Comparison of ENCODE assay signal across 8 cellular contexts in the genomic region with DNA sequence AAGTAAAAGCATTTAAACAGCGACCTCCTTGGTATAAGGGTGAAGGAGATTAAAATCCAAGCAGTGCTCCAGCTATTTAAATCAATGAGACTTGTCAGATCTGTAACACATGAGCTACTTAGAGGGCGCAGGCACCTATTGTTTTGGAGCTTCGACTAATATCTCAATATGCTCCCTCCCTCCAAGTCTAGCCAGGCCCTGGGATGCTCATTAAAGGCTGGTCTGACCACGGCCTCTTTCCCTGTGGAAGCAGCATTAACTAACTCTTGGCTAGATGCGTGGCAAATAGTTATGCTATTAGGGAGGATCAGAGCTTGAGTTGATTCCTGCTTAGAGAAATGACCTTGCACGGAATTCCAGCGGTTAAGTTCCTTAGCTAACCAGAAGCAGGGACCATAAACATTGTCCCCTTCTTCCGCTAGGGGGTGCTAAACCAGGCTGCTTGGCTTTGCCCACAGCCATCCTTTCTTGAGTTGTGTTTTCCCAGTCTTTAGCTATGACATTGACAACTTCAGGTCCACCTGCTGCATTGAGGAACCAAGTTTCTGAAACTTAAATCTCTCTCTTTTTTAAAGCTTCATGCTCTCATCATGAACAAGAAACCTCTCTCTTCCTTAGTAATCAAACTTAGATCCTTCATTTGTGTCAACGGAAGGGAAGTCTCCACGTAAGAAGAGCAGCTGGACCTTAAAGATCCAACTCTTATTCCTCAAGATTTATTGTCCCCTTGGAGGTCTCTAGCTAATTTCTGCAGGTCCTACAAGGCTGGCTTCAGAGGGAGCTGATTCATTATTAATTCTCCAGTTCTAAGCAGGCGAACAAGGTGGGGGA.
A peak's percentile ranks its signal among the peaks of the same experiment; 100 is the strongest.
DNase-seq lines count a peak whose midpoint lies in the region; ATAC-seq and TF ChIP-seq lines count a peak whose summit lies in the region.

No MANE protein-coding gene starts in this region.

- no peaks in the 10 kb centered on the region for H3K79me2 ChIP-seq in Karpas-422 (ENCODE audit: low read length)

- H3K9ac ChIP-seq in Karpas-422 (ENCODE audit: low read length) (no peak overlapping the region), adipocyte (ENCODE audit: low read length) (no peak overlapping the region)

- H3K9me3 ChIP-seq in Karpas-422 (ENCODE audit: low read length): no peaks in the 10 kb centered on the region
- no peaks in the 10 kb centered on the region for H3K9me3 ChIP-seq in adipocyte (ENCODE audit: control insufficient read depth, low read length)
- H3K9me3 ChIP-seq in right lobe of liver: no peaks in the 10 kb centered on the region

- H3K27ac Mint-ChIP-seq in Calu3 (ENCODE audit: unreplicated experiment): no peak overlapping the region
- no peak overlapping the region for H3K27ac Mint-ChIP-seq in activated T-helper 17 cell treated with anti-CD3 and anti-CD28 coated beads, Interleukin-2, amount 50 U/mL, for 72 hours

- BruUV-seq in Calu3 (replicated peaks; lab: Mats Ljungman, UMichigan): no TSS peak

- no peaks in the 10 kb centered on the region for H3K9me3 Mint-ChIP-seq in Calu3 (ENCODE audit: low read depth, unreplicated experiment)
- no peaks in the 10 kb centered on the region for H3K9me3 Mint-ChIP-seq in activated T-helper 17 cell treated with anti-CD3 and anti-CD28 coated beads, Interleukin-2, amount 50 U/mL, for 72 hours

- no peak overlapping the region for H3K4me3 Mint-ChIP-seq in Calu3 (ENCODE audit: low read depth, unreplicated experiment)
- H3K4me3 Mint-ChIP-seq in activated T-helper 17 cell treated with anti-CD3 and anti-CD28 coated beads, Interleukin-2, amount 50 U/mL, for 72 hours: no peak overlapping the region

- TF ChIP-seq POLR2A in right lobe of liver (IDR thresholded peaks at IDR 0.05): no peak

- peak; percentile 42 for DNase-seq in Calu3
- DNase-seq in Karpas-422: peak; percentile 80
- DNase-seq in adipocyte (ENCODE audit: low read depth): peak; percentile 30
- no peak for DNase-seq in right lobe of liver
- no peak for DNase-seq in posterior vena cava (ENCODE audit: low spot score)

- H4K20me1 ChIP-seq in Karpas-422 (ENCODE audit: insufficient read depth, low read depth, low read length): no peaks in the 10 kb centered on the region

- ATAC-seq in GM19372 (IDR thresholded peaks at IDR 0.05; ENCODE audit: low read depth, unreplicated experiment) (peak; percentile 56), right lobe of liver (peak in 2 of 4 donors; percentile 25 to 28), GM18520 (IDR thresholded peaks at IDR 0.05; ENCODE audit: unreplicated experiment) (no peak)
- ATAC-seq in activated T-helper 17 cell treated with anti-CD3 and anti-CD28 coated beads, Interleukin-2, amount 50 U/mL, for 72 hours (replicated peaks): no peak

- H3K27me3 Mint-ChIP-seq in Calu3 (ENCODE audit: unreplicated experiment): no peaks in the 10 kb centered on the region
- peaks cover 18% of the 10 kb centered on the region for H3K27me3 Mint-ChIP-seq in activated T-helper 17 cell treated with anti-CD3 and anti-CD28 coated beads, Interleukin-2, amount 50 U/mL, for 72 hours

- 37% methylated on average over 11 of the region's 11 CpGs for WGBS in right lobe of liver (ENCODE audit: insufficient coverage, low coverage, low lambda C conversion rate, missing lambda C conversion rate)

- no peaks in the 10 kb centered on the region for H3K4me1 Mint-ChIP-seq in Calu3 (ENCODE audit: low read depth, unreplicated experiment)
- H3K4me1 Mint-ChIP-seq in activated T-helper 17 cell treated with anti-CD3 and anti-CD28 coated beads, Interleukin-2, amount 50 U/mL, for 72 hours: no peaks in the 10 kb centered on the region

- no peak overlapping the region for H2AFZ ChIP-seq in Karpas-422 (ENCODE audit: low read length)

- H3K36me3 ChIP-seq in Karpas-422 (ENCODE audit: insufficient read depth, low read length): no peaks in the 10 kb centered on the region
- H3K36me3 ChIP-seq in adipocyte (ENCODE audit: control insufficient read depth, insufficient read depth, low read length, severe bottlenecking): no peaks in the 10 kb centered on the region
- H3K36me3 ChIP-seq in right lobe of liver: no peaks in the 10 kb centered on the region

- peak; percentile 13 for TF ChIP-seq CTCF in Calu3 (IDR thresholded peaks at IDR 0.05; ENCODE audit: unreplicated experiment)
- TF ChIP-seq CTCF in right lobe of liver (IDR thresholded peaks at IDR 0.05): peak in 3 of 4 donors; percentile 38 to 52 (median 39)

- no peak overlapping the region for H3K4me2 ChIP-seq in Karpas-422 (ENCODE audit: low read depth, low read length, poor library complexity, severe bottlenecking)

- CTCF ChIA-PET in Calu3 (lab: Charles Lee): no interaction called here

- intact Hi-C loops in Calu3 (cut with micrococcal nuclease; ENCODE audit: unreplicated experiment) (no loop called here), right lobe of liver (cut with DNase I) (no loop called here), posterior vena cava (cut with DNase I) (no loop called here)

- H3K36me3 Mint-ChIP-seq in Calu3 (ENCODE audit: insufficient read depth, unreplicated experiment): no peaks in the 10 kb centered on the region
- H3K36me3 Mint-ChIP-seq in activated T-helper 17 cell treated with anti-CD3 and anti-CD28 coated beads, Interleukin-2, amount 50 U/mL, for 72 hours (ENCODE audit: low read depth): no peaks in the 10 kb centered on the region

- H3K4me1 ChIP-seq in Karpas-422 (ENCODE audit: low read length) (no peaks in the 10 kb centered on the region), adipocyte (ENCODE audit: control insufficient read depth, insufficient read depth, low read length) (peaks cover 11% of the 10 kb centered on the region), right lobe of liver (no peaks in the 10 kb centered on the region)

- H3K27ac ChIP-seq in Karpas-422 (ENCODE audit: low read length) (no peak overlapping the region), right lobe of liver (no peak overlapping the region)

- H3K9me2 ChIP-seq in Karpas-422 (replicated peaks; ENCODE audit: insufficient read depth, low read length): no peaks in the 10 kb centered on the region

- H3K4me3 ChIP-seq in Karpas-422 (ENCODE audit: low read length) (no peak overlapping the region), adipocyte (ENCODE audit: low read length) (no peak overlapping the region), right lobe of liver (no peak overlapping the region)

- H3K27me3 ChIP-seq in Karpas-422 (ENCODE audit: low read length) (no peaks in the 10 kb centered on the region), adipocyte (replicated peaks; ENCODE audit: control insufficient read depth, insufficient read depth, low read length) (peaks cover 19% of the 10 kb centered on the region), right lobe of liver (no peaks in the 10 kb centered on the region)

Comparison
In these comparisons a context has a peak if more than half of its experiments do, and no peak if none do; other contexts are left out.
1. DNase-seq: peak in Calu3 (single experiment), Karpas-422 (single experiment) and adipocyte (single experiment); none in right lobe of liver (0 of 3) and posterior vena cava (single experiment).